ENCODE assay signal across 13 cellular contexts in genomic region chr7:48390381-48391327, GRCh38.
DNase-seq lines count a peak whose midpoint lies in the region; ATAC-seq and TF ChIP-seq lines count a peak whose summit lies in the region.
"Had no signal": no experiment of that assay in that cellular context is flagged by ENCODE, and none has a peak within 500 bp of the region (broad histone marks: within the 10 kb centered on the region; RNA-seq: fewer than 3 reads in every experiment).

No MANE protein-coding gene starts in this region.

- ATAC-seq in HG02642 (IDR thresholded peaks at IDR 0.05; ENCODE audit: poor library complexity, unreplicated experiment) (peak; percentile 31), gastrocnemius medialis (no peak), HG03175 (IDR thresholded peaks at IDR 0.05; ENCODE audit: unreplicated experiment) (no peak)
- ATAC-seq: T-cell had no signal

- in situ Hi-C loops in brain microvascular endothelial cell (cut with HindIII; ENCODE audit: low pct_ligation_motif_present, low sequenced_read_pairs) (no loop called here), gastrocnemius medialis (cut with MboI; ENCODE audit: low sequenced_read_pairs in 4 of 4) (no loop called here)

- no peaks in the 10 kb centered on the region for H3K9me3 ChIP-seq in gastrocnemius medialis

- TF ChIP-seq CTCF in NB4 (IDR thresholded peaks at IDR 0.05; ENCODE audit: low read depth, low read length), result no peak
- no peak for TF ChIP-seq CTCF in brain microvascular endothelial cell (IDR thresholded peaks at IDR 0.05; ENCODE audit: low read depth, low read length, missing control alignments)
- no peak for TF ChIP-seq CTCF in gastrocnemius medialis (IDR thresholded peaks at IDR 0.05 in 4 of 5, conservative IDR thresholded peaks at IDR 0.05 in 1 of 5)

- DNase-seq in NB4 (ENCODE audit: low read depth) (peak; percentile 88), brain microvascular endothelial cell (no peak), gastrocnemius medialis (peak; percentile 5 to 22), LoVo (ENCODE audit: low spot score) (no peak), NCI-H69 (lab: John Stamatoyannopoulos, UW) (no peak)
- DNase-seq: activated CD4-positive, alpha-beta T cell treated with anti-CD3 and anti-CD28 coated beads, Interleukin-2, amount 50 U/mL, for 4 hours; activated gamma-delta T cell; naive thymus-derived CD4-positive, alpha-beta T cell; NCI-H524; T-cell had no signal

- H3K36me3 ChIP-seq in brain microvascular endothelial cell (replicated peaks), result no peaks in the 10 kb centered on the region
- no peaks in the 10 kb centered on the region for H3K36me3 ChIP-seq in gastrocnemius medialis
- H3K36me3 ChIP-seq: cardiac muscle cell had no signal

- intact Hi-C loops in gastrocnemius medialis (cut with DNase I; ENCODE audit: low total_unique reads), result loop anchor here (10.0 kb wide), 1 partner anchor 594 kb away; no protein-coding TSS in a partner anchor

- H3K27me3 ChIP-seq in brain microvascular endothelial cell (replicated peaks) (no peaks in the 10 kb centered on the region), gastrocnemius medialis (no peaks in the 10 kb centered on the region)
- H3K27me3 ChIP-seq: cardiac muscle cell had no signal

- peak overlapping the region; percentile 23 for H3K27ac ChIP-seq in brain microvascular endothelial cell
- no peak overlapping the region for H3K27ac ChIP-seq in gastrocnemius medialis
- H3K27ac ChIP-seq: cardiac muscle cell had no signal

- TF ChIP-seq POLR2A in NB4 (IDR thresholded peaks at IDR 0.05; ENCODE audit: extremely low read depth, insufficient read length) (no peak), gastrocnemius medialis (IDR thresholded peaks at IDR 0.05) (no peak)

- H3K4me3 ChIP-seq in NB4 (ENCODE audit: low read depth, low read length) (peak overlapping the region; percentile 35), brain microvascular endothelial cell (ENCODE audit: low read depth, low read length) (no peak overlapping the region), gastrocnemius medialis (no peak overlapping the region)
- H3K4me3 ChIP-seq: cardiac muscle cell had no signal

- H3K4me1 ChIP-seq in gastrocnemius medialis, result no peaks in the 10 kb centered on the region

Comparison
In these comparisons a context has a peak if more than half of its experiments do, and no peak if none do; other contexts are left out.
1. DNase-seq: peak in NB4 (single experiment) and gastrocnemius medialis (2 of 2); none in brain microvascular endothelial cell (single experiment), LoVo (single experiment) and NCI-H69 (single experiment).